In genomic region chr2:53668624-53669026, GRCh38 we compare ENCODE assay signal across 1 cellular context.
TF ChIP-seq lines count a peak whose summit lies in the region.

No MANE protein-coding gene starts in this region.

TF ChIP-seq in K562, 482 proteins besides CTCF, POLR2A, EP300 and RAD21 (continued from another document and continues in another):
- no peak for TF ChIP-seq ZBTB33 (CRISPR knock-in tag; IDR thresholded peaks at IDR 0.05)
- TF ChIP-seq EZH2 (IDR thresholded peaks at IDR 0.05; ENCODE audit: borderline replicate concordance, low read depth, low read length): no peak
- 0 out of 2 replicates have a peak, but pooled peaks have one; percentile 25 for TF ChIP-seq BCOR (IDR thresholded peaks at IDR 0.05)
- peak; percentile 96 for TF ChIP-seq TAL1 (IDR thresholded peaks at IDR 0.05)
- TF ChIP-seq SMARCA5 (IDR thresholded peaks at IDR 0.05): no peak
- TF ChIP-seq, protein P1, sequence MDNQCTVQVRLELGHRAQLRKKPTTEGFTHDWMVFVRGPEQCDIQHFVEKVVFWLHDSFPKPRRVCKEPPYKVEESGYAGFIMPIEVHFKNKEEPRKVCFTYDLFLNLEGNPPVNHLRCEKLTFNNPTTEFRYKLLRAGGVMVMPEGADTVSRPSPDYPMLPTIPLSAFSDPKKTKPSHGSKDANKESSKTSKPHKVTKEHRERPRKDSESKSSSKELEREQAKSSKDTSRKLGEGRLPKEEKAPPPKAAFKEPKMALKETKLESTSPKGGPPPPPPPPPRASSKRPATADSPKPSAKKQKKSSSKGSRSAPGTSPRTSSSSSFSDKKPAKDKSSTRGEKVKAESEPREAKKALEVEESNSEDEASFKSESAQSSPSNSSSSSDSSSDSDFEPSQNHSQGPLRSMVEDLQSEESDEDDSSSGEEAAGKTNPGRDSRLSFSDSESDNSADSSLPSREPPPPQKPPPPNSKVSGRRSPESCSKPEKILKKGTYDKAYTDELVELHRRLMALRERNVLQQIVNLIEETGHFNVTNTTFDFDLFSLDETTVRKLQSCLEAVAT (IDR thresholded peaks at IDR 0.05): peak in 1 of 2 experiments; percentile 56; a peak in 1 of 4 replicates
- no peak for TF ChIP-seq ZNF165 (CRISPR knock-in tag; IDR thresholded peaks at IDR 0.05; ENCODE audit: borderline replicate concordance)
- TF ChIP-seq SUPT5H (IDR thresholded peaks at IDR 0.05): no peak
- TF ChIP-seq HMGXB4 (CRISPR knock-in tag; IDR thresholded peaks at IDR 0.05): no peak
- no peak for TF ChIP-seq POLR3G (IDR thresholded peaks at IDR 0.05; ENCODE audit: extremely low read depth, insufficient read length, insufficient replicate concordance)
- TF ChIP-seq HDAC3 (IDR thresholded peaks at IDR 0.05; ENCODE audit: borderline replicate concordance, partially characterized antibody): peak; percentile 90
- peak; percentile 81 for TF ChIP-seq TFAP4 (CRISPR knock-in tag; IDR thresholded peaks at IDR 0.05; ENCODE audit: borderline replicate concordance)
- TF ChIP-seq BRF2 (IDR thresholded peaks at IDR 0.05; ENCODE audit: borderline replicate concordance, insufficient read depth, insufficient read length): no peak
- TF ChIP-seq, protein P2, sequence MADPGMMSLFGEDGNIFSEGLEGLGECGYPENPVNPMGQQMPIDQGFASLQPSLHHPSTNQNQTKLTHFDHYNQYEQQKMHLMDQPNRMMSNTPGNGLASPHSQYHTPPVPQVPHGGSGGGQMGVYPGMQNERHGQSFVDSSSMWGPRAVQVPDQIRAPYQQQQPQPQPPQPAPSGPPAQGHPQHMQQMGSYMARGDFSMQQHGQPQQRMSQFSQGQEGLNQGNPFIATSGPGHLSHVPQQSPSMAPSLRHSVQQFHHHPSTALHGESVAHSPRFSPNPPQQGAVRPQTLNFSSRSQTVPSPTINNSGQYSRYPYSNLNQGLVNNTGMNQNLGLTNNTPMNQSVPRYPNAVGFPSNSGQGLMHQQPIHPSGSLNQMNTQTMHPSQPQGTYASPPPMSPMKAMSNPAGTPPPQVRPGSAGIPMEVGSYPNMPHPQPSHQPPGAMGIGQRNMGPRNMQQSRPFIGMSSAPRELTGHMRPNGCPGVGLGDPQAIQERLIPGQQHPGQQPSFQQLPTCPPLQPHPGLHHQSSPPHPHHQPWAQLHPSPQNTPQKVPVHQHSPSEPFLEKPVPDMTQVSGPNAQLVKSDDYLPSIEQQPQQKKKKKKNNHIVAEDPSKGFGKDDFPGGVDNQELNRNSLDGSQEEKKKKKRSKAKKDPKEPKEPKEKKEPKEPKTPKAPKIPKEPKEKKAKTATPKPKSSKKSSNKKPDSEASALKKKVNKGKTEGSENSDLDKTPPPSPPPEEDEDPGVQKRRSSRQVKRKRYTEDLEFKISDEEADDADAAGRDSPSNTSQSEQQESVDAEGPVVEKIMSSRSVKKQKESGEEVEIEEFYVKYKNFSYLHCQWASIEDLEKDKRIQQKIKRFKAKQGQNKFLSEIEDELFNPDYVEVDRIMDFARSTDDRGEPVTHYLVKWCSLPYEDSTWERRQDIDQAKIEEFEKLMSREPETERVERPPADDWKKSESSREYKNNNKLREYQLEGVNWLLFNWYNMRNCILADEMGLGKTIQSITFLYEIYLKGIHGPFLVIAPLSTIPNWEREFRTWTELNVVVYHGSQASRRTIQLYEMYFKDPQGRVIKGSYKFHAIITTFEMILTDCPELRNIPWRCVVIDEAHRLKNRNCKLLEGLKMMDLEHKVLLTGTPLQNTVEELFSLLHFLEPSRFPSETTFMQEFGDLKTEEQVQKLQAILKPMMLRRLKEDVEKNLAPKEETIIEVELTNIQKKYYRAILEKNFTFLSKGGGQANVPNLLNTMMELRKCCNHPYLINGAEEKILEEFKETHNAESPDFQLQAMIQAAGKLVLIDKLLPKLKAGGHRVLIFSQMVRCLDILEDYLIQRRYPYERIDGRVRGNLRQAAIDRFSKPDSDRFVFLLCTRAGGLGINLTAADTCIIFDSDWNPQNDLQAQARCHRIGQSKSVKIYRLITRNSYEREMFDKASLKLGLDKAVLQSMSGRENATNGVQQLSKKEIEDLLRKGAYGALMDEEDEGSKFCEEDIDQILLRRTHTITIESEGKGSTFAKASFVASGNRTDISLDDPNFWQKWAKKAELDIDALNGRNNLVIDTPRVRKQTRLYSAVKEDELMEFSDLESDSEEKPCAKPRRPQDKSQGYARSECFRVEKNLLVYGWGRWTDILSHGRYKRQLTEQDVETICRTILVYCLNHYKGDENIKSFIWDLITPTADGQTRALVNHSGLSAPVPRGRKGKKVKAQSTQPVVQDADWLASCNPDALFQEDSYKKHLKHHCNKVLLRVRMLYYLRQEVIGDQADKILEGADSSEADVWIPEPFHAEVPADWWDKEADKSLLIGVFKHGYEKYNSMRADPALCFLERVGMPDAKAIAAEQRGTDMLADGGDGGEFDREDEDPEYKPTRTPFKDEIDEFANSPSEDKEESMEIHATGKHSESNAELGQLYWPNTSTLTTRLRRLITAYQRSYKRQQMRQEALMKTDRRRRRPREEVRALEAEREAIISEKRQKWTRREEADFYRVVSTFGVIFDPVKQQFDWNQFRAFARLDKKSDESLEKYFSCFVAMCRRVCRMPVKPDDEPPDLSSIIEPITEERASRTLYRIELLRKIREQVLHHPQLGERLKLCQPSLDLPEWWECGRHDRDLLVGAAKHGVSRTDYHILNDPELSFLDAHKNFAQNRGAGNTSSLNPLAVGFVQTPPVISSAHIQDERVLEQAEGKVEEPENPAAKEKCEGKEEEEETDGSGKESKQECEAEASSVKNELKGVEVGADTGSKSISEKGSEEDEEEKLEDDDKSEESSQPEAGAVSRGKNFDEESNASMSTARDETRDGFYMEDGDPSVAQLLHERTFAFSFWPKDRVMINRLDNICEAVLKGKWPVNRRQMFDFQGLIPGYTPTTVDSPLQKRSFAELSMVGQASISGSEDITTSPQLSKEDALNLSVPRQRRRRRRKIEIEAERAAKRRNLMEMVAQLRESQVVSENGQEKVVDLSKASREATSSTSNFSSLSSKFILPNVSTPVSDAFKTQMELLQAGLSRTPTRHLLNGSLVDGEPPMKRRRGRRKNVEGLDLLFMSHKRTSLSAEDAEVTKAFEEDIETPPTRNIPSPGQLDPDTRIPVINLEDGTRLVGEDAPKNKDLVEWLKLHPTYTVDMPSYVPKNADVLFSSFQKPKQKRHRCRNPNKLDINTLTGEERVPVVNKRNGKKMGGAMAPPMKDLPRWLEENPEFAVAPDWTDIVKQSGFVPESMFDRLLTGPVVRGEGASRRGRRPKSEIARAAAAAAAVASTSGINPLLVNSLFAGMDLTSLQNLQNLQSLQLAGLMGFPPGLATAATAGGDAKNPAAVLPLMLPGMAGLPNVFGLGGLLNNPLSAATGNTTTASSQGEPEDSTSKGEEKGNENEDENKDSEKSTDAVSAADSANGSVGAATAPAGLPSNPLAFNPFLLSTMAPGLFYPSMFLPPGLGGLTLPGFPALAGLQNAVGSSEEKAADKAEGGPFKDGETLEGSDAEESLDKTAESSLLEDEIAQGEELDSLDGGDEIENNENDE (IDR thresholded peaks at IDR 0.05; ENCODE audit: low read depth, low read length): no peak
- no peak for TF ChIP-seq SRSF3 (IDR thresholded peaks at IDR 0.05; ENCODE audit: insufficient read depth, low read length)
- no peak for TF ChIP-seq RHOXF2B (CRISPR knock-in tag; conservative IDR thresholded peaks at IDR 0.05)
- peak; percentile 81 for TF ChIP-seq SMAD1 (IDR thresholded peaks at IDR 0.05; ENCODE audit: low read depth, low read length, partially characterized antibody)
- peak; percentile 98 for TF ChIP-seq ARID1B (IDR thresholded peaks at IDR 0.05)
- peak; percentile 83 for TF ChIP-seq KHSRP (IDR thresholded peaks at IDR 0.05)
- no peak for TF ChIP-seq ZNF217 (CRISPR knock-in tag; IDR thresholded peaks at IDR 0.05)
- TF ChIP-seq ZHX1 (conservative IDR thresholded peaks at IDR 0.05; ENCODE audit: low read length): no peak
- no peak for TF ChIP-seq L3MBTL2 (IDR thresholded peaks at IDR 0.05)
- TF ChIP-seq HDGF (IDR thresholded peaks at IDR 0.05): no peak
- TF ChIP-seq, protein P3, sequence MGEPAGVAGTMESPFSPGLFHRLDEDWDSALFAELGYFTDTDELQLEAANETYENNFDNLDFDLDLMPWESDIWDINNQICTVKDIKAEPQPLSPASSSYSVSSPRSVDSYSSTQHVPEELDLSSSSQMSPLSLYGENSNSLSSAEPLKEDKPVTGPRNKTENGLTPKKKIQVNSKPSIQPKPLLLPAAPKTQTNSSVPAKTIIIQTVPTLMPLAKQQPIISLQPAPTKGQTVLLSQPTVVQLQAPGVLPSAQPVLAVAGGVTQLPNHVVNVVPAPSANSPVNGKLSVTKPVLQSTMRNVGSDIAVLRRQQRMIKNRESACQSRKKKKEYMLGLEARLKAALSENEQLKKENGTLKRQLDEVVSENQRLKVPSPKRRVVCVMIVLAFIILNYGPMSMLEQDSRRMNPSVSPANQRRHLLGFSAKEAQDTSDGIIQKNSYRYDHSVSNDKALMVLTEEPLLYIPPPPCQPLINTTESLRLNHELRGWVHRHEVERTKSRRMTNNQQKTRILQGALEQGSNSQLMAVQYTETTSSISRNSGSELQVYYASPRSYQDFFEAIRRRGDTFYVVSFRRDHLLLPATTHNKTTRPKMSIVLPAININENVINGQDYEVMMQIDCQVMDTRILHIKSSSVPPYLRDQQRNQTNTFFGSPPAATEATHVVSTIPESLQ (CRISPR knock-in tag; IDR thresholded peaks at IDR 0.05): no peak
- no peak for TF ChIP-seq NCOA2 (IDR thresholded peaks at IDR 0.05; ENCODE audit: partially characterized antibody in 2 of 2)
- no peak for TF ChIP-seq NFYB (IDR thresholded peaks at IDR 0.05; ENCODE audit: extremely low read depth, insufficient read length)
- TF ChIP-seq PTTG1 (tag; IDR thresholded peaks at IDR 0.05; ENCODE audit: low read depth): no peak
- no peak; the same call in 1 of the 2 replicates for TF ChIP-seq MAFK (IDR thresholded peaks at IDR 0.05; ENCODE audit: low read length)
- TF ChIP-seq, protein P4, sequence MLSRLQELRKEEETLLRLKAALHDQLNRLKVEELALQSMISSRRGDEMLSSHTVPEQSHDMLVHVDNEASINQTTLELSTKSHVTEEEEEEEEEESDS (CRISPR knock-in tag; IDR thresholded peaks at IDR 0.05): no peak
- TF ChIP-seq, protein P5, sequence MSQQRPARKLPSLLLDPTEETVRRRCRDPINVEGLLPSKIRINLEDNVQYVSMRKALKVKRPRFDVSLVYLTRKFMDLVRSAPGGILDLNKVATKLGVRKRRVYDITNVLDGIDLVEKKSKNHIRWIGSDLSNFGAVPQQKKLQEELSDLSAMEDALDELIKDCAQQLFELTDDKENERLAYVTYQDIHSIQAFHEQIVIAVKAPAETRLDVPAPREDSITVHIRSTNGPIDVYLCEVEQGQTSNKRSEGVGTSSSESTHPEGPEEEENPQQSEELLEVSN (IDR thresholded peaks at IDR 0.05; ENCODE audit: borderline replicate concordance in 1 of 2, extremely low read depth in 1 of 2, insufficient read depth in 1 of 2, insufficient read length in 1 of 2, low read depth in 1 of 2, low read length in 1 of 2, poor library complexity in 1 of 2, severe bottlenecking in 1 of 2): no peak
- TF ChIP-seq SETDB1 (IDR thresholded peaks at IDR 0.05; ENCODE audit: low read length): no peak
- peak; percentile 81 for TF ChIP-seq LEF1 (IDR thresholded peaks at IDR 0.05)
